ENCODE assay signal across 7 cellular contexts in genomic region chr22:17637490-17638181, GRCh38. TPM values are rescaled to one million over a fixed set of nuclear protein-coding genes. Genes with fewer than 3 reads are reported as not detected.
A peak's percentile ranks its signal among the peaks of the same experiment; 100 is the strongest.
DNase-seq lines count a peak whose midpoint lies in the region; ATAC-seq and TF ChIP-seq lines count a peak whose summit lies in the region.

No MANE protein-coding gene starts in this region.

- DNase-seq in HAP-1 (ENCODE audit: low spot score in 2 of 2) = no peak
- DNase-seq in SK-N-MC (ENCODE audit: low read depth, low spot score) = no peak
- DNase-seq in fibroblast of the aortic adventitia (ENCODE audit: low read depth) = no peak
- DNase-seq in globus pallidus (ENCODE audit: low spot score) = no peak
- no peak for DNase-seq in cerebellum (ENCODE audit: low spot score)

- no peak for TF ChIP-seq CTCF in fibroblast of the aortic adventitia (IDR thresholded peaks at IDR 0.05; ENCODE audit: insufficient read depth, low read length)

- peak overlapping the region; percentile 78 for H3K4me3 ChIP-seq in HAP-1
- H3K4me3 ChIP-seq in SK-N-MC = peak overlapping the region; percentile 91
- peak overlapping the region; percentile 88 for H3K4me3 ChIP-seq in fibroblast of the aortic adventitia (ENCODE audit: low read depth, low read length)
- H3K4me3 ChIP-seq in skeletal muscle tissue (ENCODE audit: low read length in 3 of 3) = peak overlapping the region; percentile 84 to 99 (median 84)

- in situ Hi-C loops in HAP-1 (cut with MboI; ENCODE audit: low sequenced_read_pairs) = no loop called here

- no peak for ATAC-seq in HG03196 (IDR thresholded peaks at IDR 0.05; ENCODE audit: unreplicated experiment)

- H3K36me3 ChIP-seq in HAP-1 (replicated peaks) (no peaks in the 10 kb centered on the region), SK-N-MC (ENCODE audit: insufficient read depth, low read length) (peaks cover 5% of the 10 kb centered on the region; the same call in 1 of the 2 replicates), skeletal muscle tissue (ENCODE audit: control insufficient read depth in 3 of 3, insufficient read depth in 3 of 3, low read length in 3 of 3) (no peaks in the 10 kb centered on the region)

- peak overlapping the region; percentile 90 for H3K27ac ChIP-seq in SK-N-MC
- H3K27ac ChIP-seq in skeletal muscle tissue (ENCODE audit: low read depth, low read length) = peak overlapping the region; percentile 100

- H3K27me3 ChIP-seq in HAP-1 (ENCODE audit: low read depth) (no peaks in the 10 kb centered on the region), skeletal muscle tissue (ENCODE audit: control insufficient read depth in 3 of 3, insufficient read depth in 3 of 3, low read length in 3 of 3) (no peaks in the 10 kb centered on the region)

- H3K9ac ChIP-seq in SK-N-MC (ENCODE audit: insufficient read length) = peak overlapping the region; percentile 92
- peak overlapping the region; percentile 99 to 100 (median 100) for H3K9ac ChIP-seq in skeletal muscle tissue (ENCODE audit: low read depth in 1 of 3, low read length in 3 of 3)

- H3K9me3 ChIP-seq in HAP-1 (no peaks in the 10 kb centered on the region; the same call in 1 of the 2 replicates), SK-N-MC (ENCODE audit: low read depth, low read length) (no peaks in the 10 kb centered on the region), skeletal muscle tissue (ENCODE audit: control insufficient read depth in 3 of 3, low read length in 3 of 3) (no peaks in the 10 kb centered on the region)

- peaks cover 6% of the 10 kb centered on the region; the same call in 1 of the 2 replicates for H3K4me1 ChIP-seq in HAP-1
- peaks cover 13 to 16% (median 14%) of the 10 kb centered on the region in 3 donors for H3K4me1 ChIP-seq in skeletal muscle tissue (ENCODE audit: control insufficient read depth in 3 of 3, insufficient read depth in 3 of 3, low read length in 3 of 3)

RNA-seq across cellular contexts. Expression of gene BCL2L13, which starts 0.9 kb away (rescaled TPM):
- 40.2 and 46.0 TPM in 2 replicates for total RNA-seq in fibroblast of the aortic adventitia (ENCODE audit: low replicate concordance)
- total RNA-seq in skeletal muscle tissue = 41.2 TPM
- total RNA-seq in cerebellum = 54.0 TPM

RNA-seq across cellular contexts. Expression of gene ATP6V1E1, which starts 9.1 kb away (rescaled TPM):
- total RNA-seq in fibroblast of the aortic adventitia (ENCODE audit: low replicate concordance) (72.3 and 115 TPM in 2 replicates), skeletal muscle tissue (60.0 TPM), cerebellum (62.7 TPM)
